8 cellular contexts compared by ENCODE assay signal in the genomic region with DNA sequence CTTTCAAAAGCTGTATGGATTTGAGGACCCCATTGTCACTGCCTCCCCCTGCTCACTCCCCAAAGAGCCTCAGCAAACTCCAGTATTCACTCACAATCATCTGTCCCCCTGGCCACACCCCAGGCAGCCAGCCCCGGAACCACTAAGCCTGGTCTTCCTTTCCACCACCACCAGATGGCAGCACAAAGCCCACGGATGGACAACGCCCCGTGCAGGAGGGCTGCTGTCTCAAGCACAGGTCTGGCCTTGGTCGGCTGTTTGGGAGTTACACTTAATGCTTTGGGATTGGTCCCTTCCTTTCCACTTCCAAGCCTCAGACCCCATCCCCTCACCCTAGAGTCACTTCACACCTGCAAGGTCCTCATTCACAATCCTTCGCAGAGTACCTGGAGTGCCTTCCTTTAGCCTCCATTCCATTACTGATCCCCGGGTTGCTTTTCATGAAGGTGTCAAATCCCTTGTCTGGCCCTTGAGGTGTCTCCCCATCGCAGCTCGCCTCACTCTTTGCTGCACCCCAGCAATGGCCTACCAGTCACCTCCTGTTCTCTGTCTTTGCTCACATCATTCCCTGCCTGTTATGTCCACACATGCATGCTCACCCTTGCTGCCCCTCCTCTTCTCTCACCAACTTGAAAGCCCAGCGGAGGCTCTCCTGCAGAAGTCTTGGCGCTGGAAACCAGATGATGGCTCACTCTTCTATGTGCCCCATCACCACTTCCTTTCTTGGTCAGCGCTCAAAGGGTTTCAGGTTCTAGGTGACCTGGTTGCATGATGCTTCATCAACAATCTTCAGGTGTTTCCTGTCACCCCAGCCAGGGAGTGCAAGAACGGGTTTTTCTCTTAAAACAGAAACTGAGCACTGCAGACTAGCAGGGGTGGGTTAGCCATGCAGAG. TPM values are rescaled to one million over a fixed set of nuclear protein-coding genes. Genes with fewer than 3 reads are reported as not detected.
DNase-seq lines count a peak whose midpoint lies in the region; ATAC-seq and TF ChIP-seq lines count a peak whose summit lies in the region.

No MANE protein-coding gene starts in this region.

- H2AFZ ChIP-seq in DND-41 (ENCODE audit: low read depth, low read length) (peak overlapping the region; percentile 47), fibroblast of lung (ENCODE audit: low read length) (no peak overlapping the region)

- no peaks in the 10 kb centered on the region for H4K20me1 ChIP-seq in DND-41 (ENCODE audit: insufficient read depth, low read length)
- H4K20me1 ChIP-seq in fibroblast of lung (ENCODE audit: control insufficient read depth, extremely low read depth, insufficient read depth, low read length), result no peaks in the 10 kb centered on the region

- intact Hi-C loops in thyroid gland (cut with DNase I), result loop anchor here (5.0 kb wide), 2 partner anchors 131 to 151 kb away; no protein-coding TSS in a partner anchor

- peak; percentile 87 for ATAC-seq in DND-41 (ENCODE audit: insufficient read depth, low read depth)
- peak; percentile 55 for ATAC-seq in GM21576 (IDR thresholded peaks at IDR 0.05; ENCODE audit: unreplicated experiment)

- WGBS in thyroid gland, 2 donors, result 35 to 36% methylated on average over 13 of the region's 13 CpGs

- no peak overlapping the region for H3K9ac ChIP-seq in DND-41 (ENCODE audit: low read depth, low read length)
- no peak overlapping the region for H3K9ac ChIP-seq in fibroblast of lung (ENCODE audit: insufficient read depth, low read length)

- TF ChIP-seq CTCF in DND-41 (IDR thresholded peaks at IDR 0.05; ENCODE audit: borderline replicate concordance, extremely low read depth, low read length, poor library complexity, severe bottlenecking), result peak; percentile 95
- TF ChIP-seq CTCF in fibroblast of lung (conservative IDR thresholded peaks at IDR 0.05 in 1 of 2, IDR thresholded peaks at IDR 0.05 in 1 of 2; ENCODE audit: low read depth in 1 of 2, low read length in 2 of 2), result peak; percentile 88 to 94
- peak; percentile 35 to 87 (median 67) for TF ChIP-seq CTCF in thyroid gland (IDR thresholded peaks at IDR 0.05)

- TF ChIP-seq POLR2A in thyroid gland (IDR thresholded peaks at IDR 0.05), result no peak

- H3K9me3 ChIP-seq in DND-41 (ENCODE audit: insufficient read depth, low read length, severe bottlenecking) (no peaks in the 10 kb centered on the region), fibroblast of lung (ENCODE audit: control insufficient read depth, insufficient read depth, low read depth, low read length) (no peaks in the 10 kb centered on the region), thyroid gland (no peaks in the 10 kb centered on the region)

- DNase-seq in DND-41, result peak; percentile 81
- DNase-seq in OCI-M1 (lab: John Stamatoyannopoulos, UW), result peak; percentile 76
- peak; percentile 83 for DNase-seq in activated T-cell treated with anti-CD3 and anti-CD28 coated beads, Interleukin-2, amount 50 U/mL, for 1 hour
- DNase-seq in fibroblast of lung (ENCODE audit: low read depth in 2 of 2), result peak; percentile 16 to 64
- peak in 40 of 56 donors; percentile 8 to 76 (median 35) for DNase-seq in nucleus accumbens (lab: John Stamatoyannopoulos, UW)
- DNase-seq in thyroid gland, result peak; percentile 59 to 77

- peak overlapping the region; percentile 48 for H3K4me2 ChIP-seq in DND-41 (ENCODE audit: insufficient read depth, low read length)
- no peak overlapping the region for H3K4me2 ChIP-seq in fibroblast of lung (ENCODE audit: extremely low read depth, insufficient read depth, low read length)

- H3K36me3 ChIP-seq in DND-41 (ENCODE audit: insufficient read depth, low read length) (no peaks in the 10 kb centered on the region), fibroblast of lung (ENCODE audit: control insufficient read depth, insufficient read depth, low read length) (no peaks in the 10 kb centered on the region), thyroid gland (no peaks in the 10 kb centered on the region)

- H3K27me3 ChIP-seq in DND-41 (ENCODE audit: insufficient read depth, low read length, poor library complexity), result no peaks in the 10 kb centered on the region
- H3K27me3 ChIP-seq in fibroblast of lung (ENCODE audit: control insufficient read depth, insufficient read depth, low read length), result peaks cover 2% of the 10 kb centered on the region
- H3K27me3 ChIP-seq in thyroid gland, result no peaks in the 10 kb centered on the region

- no peak for TF ChIP-seq EP300 in Ishikawa (IDR thresholded peaks at IDR 0.05; ENCODE audit: borderline replicate concordance)

- H3K27ac ChIP-seq in DND-41 (ENCODE audit: low read length) (peak overlapping the region; percentile 31; the same call in 1 of the 2 replicates), fibroblast of lung (ENCODE audit: insufficient read depth, low read length) (no peak overlapping the region), thyroid gland (no peak overlapping the region)

- H3K4me1 ChIP-seq in DND-41 (ENCODE audit: insufficient read depth, low read length), result peaks cover 19% of the 10 kb centered on the region
- peaks cover 6% of the 10 kb centered on the region for H3K4me1 ChIP-seq in fibroblast of lung (ENCODE audit: control insufficient read depth, extremely low read depth, insufficient read depth, low read length)
- peaks cover 0 to 8% of the 10 kb centered on the region in 2 donors for H3K4me1 ChIP-seq in thyroid gland

- H3K4me3 ChIP-seq in DND-41 (ENCODE audit: low read depth in 1 of 2, low read length in 2 of 2) (peak overlapping the region in 1 of 2 experiments; percentile 9; a peak in 1 of 4 replicates), fibroblast of lung (replicated peaks in 1 of 4; ENCODE audit: control extremely low read depth in 1 of 4, insufficient read depth in 1 of 4, low read depth in 3 of 4, low read length in 4 of 4) (no peak overlapping the region), thyroid gland (replicated peaks in 1 of 3) (no peak overlapping the region)

- H3K79me2 ChIP-seq in DND-41 (ENCODE audit: insufficient read depth, low read length), result no peaks in the 10 kb centered on the region
- no peaks in the 10 kb centered on the region for H3K79me2 ChIP-seq in fibroblast of lung (ENCODE audit: control insufficient read depth, insufficient read depth, low read length)

- TF ChIP-seq RAD21 in Ishikawa (IDR thresholded peaks at IDR 0.05; ENCODE audit: low read depth), result peak; percentile 68

TF ChIP-seq in Ishikawa, 13 proteins besides CTCF, POLR2A, EP300 and RAD21:
- TF ChIP-seq YY1 (IDR thresholded peaks at IDR 0.05; ENCODE audit: low read depth) (no peak), MAX (IDR thresholded peaks at IDR 0.05) (no peak), FOXM1 (IDR thresholded peaks at IDR 0.05; ENCODE audit: borderline replicate concordance, low read depth) (no peak)
TF ChIP-seq in Ishikawa: peak in this region for 0.

RNA-seq across cellular contexts. Expression of gene KCNA2, which starts 24.9 kb away (rescaled TPM):
- total RNA-seq in fibroblast of lung (under 0.01 and 0.17 TPM in 2 replicates), thyroid gland (1 to 10 TPM; 2.9 to 6.8 (median 3.5) TPM)
- polyA plus RNA-seq in fibroblast of lung, result not detected in 2 replicates
- not detected in 2 replicates for polyA plus RNA-seq in fibroblast of lung (2012)
- polyA minus RNA-seq in fibroblast of lung (ENCODE audit: low replicate concordance), result not detected in 2 replicates

RNA-seq across cellular contexts. Expression of gene KCNA3, which starts 43.7 kb away (rescaled TPM):
- total RNA-seq in fibroblast of lung (3.3 and 5.6 TPM in 2 replicates), thyroid gland (1 to 10 TPM in 2 of 4 donors, under 1 TPM in 2; 0.59 to 3.8 (median 2.0) TPM)
- 2.7 and 4.6 TPM in 2 replicates for polyA plus RNA-seq in fibroblast of lung
- 1.4 and 2.1 TPM in 2 replicates for polyA plus RNA-seq in fibroblast of lung (2012)
- 7.3 and 7.8 TPM in 2 replicates for polyA minus RNA-seq in fibroblast of lung (ENCODE audit: low replicate concordance)
